20 cellular contexts compared by ENCODE assay signal in genomic region chr2:65292095-65292378, GRCh38.
"Had no signal": no experiment of that assay in that cellular context is flagged by ENCODE, and none has a peak within 500 bp of the region (broad histone marks: within the 10 kb centered on the region; RNA-seq: fewer than 3 reads in every experiment).

No MANE protein-coding gene starts in this region.

- H3K9me3 ChIP-seq: ascending aorta, breast epithelium, esophagus muscularis mucosa, sigmoid colon, spleen, thoracic aorta had no signal

- H3K4me1 ChIP-seq: ascending aorta, breast epithelium had no signal

- H3K4me3 Mint-ChIP-seq: activated T-cell treated with anti-CD3 and anti-CD28 coated beads, Interleukin-2, amount 50 U/mL, for 72 hours; neural crest cell; stimulated activated memory B cell treated with anti-CD40 and anti-IgM and Interleukin-4, amounts not matched to agents 10 μg/mL and 1 μg/mL and 100 μg/mL, for 72 hours had no signal

- ATAC-seq: activated T-cell treated with anti-CD3 and anti-CD28 coated beads, Interleukin-2, amount 50 U/mL, for 72 hours; stimulated activated memory B cell treated with anti-CD40 and anti-IgM and Interleukin-4, amounts not matched to agents 10 μg/mL and 1 μg/mL and 100 μg/mL, for 72 hours had no signal

- H3K36me3 ChIP-seq: ascending aorta, breast epithelium, esophagus muscularis mucosa, sigmoid colon, spleen, thoracic aorta had no signal

- FAIRE-seq: TTC549 had no signal

- H3K9me3 Mint-ChIP-seq: activated T-cell treated with anti-CD3 and anti-CD28 coated beads, Interleukin-2, amount 50 U/mL, for 72 hours; neural crest cell; stimulated activated memory B cell treated with anti-CD40 and anti-IgM and Interleukin-4, amounts not matched to agents 10 μg/mL and 1 μg/mL and 100 μg/mL, for 72 hours had no signal

- H3K4me3 ChIP-seq: ascending aorta, breast epithelium, esophagus muscularis mucosa, sigmoid colon, spleen, thoracic aorta had no signal

- DNase-seq: activated CD4-positive, alpha-beta T cell treated with anti-CD3 and anti-CD28 coated beads, Interleukin-2, amount 50 U/mL, for 4 hours; activated effector memory CD4-positive, alpha-beta T cell treated with anti-CD3 and anti-CD28 coated beads, Interleukin-2, amount 50 U/mL, for 16 hours; activated naive CD4-positive, alpha-beta T cell treated with anti-CD3 and anti-CD28 coated beads, Interleukin-2, amount 50 U/mL, for 16 hours; activated T-cell treated with anti-CD3 and anti-CD28 coated beads, Interleukin-2, amount 50 U/mL, for 72 hours; cerebellar nuclear complex; effector CD4-positive, alpha-beta T cell; mammary epithelial cell; midbrain; sigmoid colon; spleen; stimulated activated CD4-positive, alpha-beta T cell treated with anti-CD3 and anti-CD28 coated beads, Interleukin-4, amount 100 ng/mL, for 4 hours; SW 1271; T-helper 2 cell had no signal

- H3K27me3 ChIP-seq: ascending aorta, breast epithelium, sigmoid colon had no signal

- H3K27ac ChIP-seq: ascending aorta, breast epithelium, esophagus muscularis mucosa, sigmoid colon, spleen, thoracic aorta had no signal

- H3K27ac Mint-ChIP-seq: activated T-cell treated with anti-CD3 and anti-CD28 coated beads, Interleukin-2, amount 50 U/mL, for 72 hours; stimulated activated memory B cell treated with anti-CD40 and anti-IgM and Interleukin-4, amounts not matched to agents 10 μg/mL and 1 μg/mL and 100 μg/mL, for 72 hours had no signal
